Comparison of ENCODE assay signal across 26 cellular contexts in genomic region chr7:151836191-151836926, GRCh38. TPM values are rescaled to one million over a fixed set of nuclear protein-coding genes. Genes with fewer than 3 reads are reported as not detected.
DNase-seq lines count a peak whose midpoint lies in the region; ATAC-seq, FAIRE-seq and TF ChIP-seq lines count a peak whose summit lies in the region.
"Had no signal": no experiment of that assay in that cellular context is flagged by ENCODE, and none has a peak within 500 bp of the region (broad histone marks: within the 10 kb centered on the region; RNA-seq: fewer than 3 reads in every experiment).

No MANE protein-coding gene starts in this region.

- ATAC-seq in T-helper 17 cell (no peak), HepG2 (no peak)
- ATAC-seq: A549, Panc1 had no signal

- TF ChIP-seq POLR2A in HepG2 (IDR thresholded peaks at IDR 0.05; ENCODE audit: insufficient read depth in 1 of 2, low read depth in 2 of 2, low read length in 2 of 2), result no peak

- no peak overlapping the region for H3K4me3 Mint-ChIP-seq in T-helper 17 cell
- H3K4me3 Mint-ChIP-seq in activated naive CD4-positive, alpha-beta T cell treated with anti-CD3 and anti-CD28 coated beads for 36 hours, result no peak overlapping the region

- no peak for TF ChIP-seq EP300 in HepG2 (IDR thresholded peaks at IDR 0.05; ENCODE audit: low read depth in 2 of 2, low read length in 2 of 2)
- no peak for TF ChIP-seq EP300 in HepG2 (CRISPR knock-in tag; IDR thresholded peaks at IDR 0.05; ENCODE audit: borderline replicate concordance)

- no peak for DNase-seq in T-helper 17 cell
- DNase-seq in kidney, result peak; percentile 34
- DNase-seq in posterior vena cava (ENCODE audit: low spot score), result peak; percentile 67
- no peak for DNase-seq in activated naive CD4-positive, alpha-beta T cell treated with anti-CD3 and anti-CD28 coated beads for 36 hours
- DNase-seq in activated naive CD4-positive, alpha-beta T cell treated with anti-CD3 and anti-CD28 coated beads, Interleukin-2, amount 50 U/mL, for 16 hours, result no peak
- no peak for DNase-seq in effector memory CD4-positive, alpha-beta T cell
- no peak for DNase-seq in HepG2 (ENCODE audit: low spot score)
- DNase-seq: C1 segment of cervical spinal cord; Calu3; CD8-positive, alpha-beta memory T cell; DMS153; GM23248; NCI-H1105; NCI-H146; NCI-H2029 treated with DMSO at 0.1 percent for 48 hours; NCI-H226; NCI-H510A treated with DMSO at 0.1 percent for 48 hours; NCI-H774; NK-92 treated with Interleukin-12 subunit alpha and Interleukin-12 subunit beta, amount 100 ng/mL, for 24 hours; SJCRH30 had no signal

- intact Hi-C loops in kidney (cut with DNase I), result no loop called here
- intact Hi-C loops in posterior vena cava (cut with DNase I), result no loop called here
- intact Hi-C loops in activated naive CD4-positive, alpha-beta T cell treated with anti-CD3 and anti-CD28 coated beads for 36 hours (cut with micrococcal nuclease), result no loop called here
- intact Hi-C loops in HepG2 (cut with micrococcal nuclease; ENCODE audit: unreplicated experiment), result no loop called here

- H3K27me3 ChIP-seq in BLaER1 treated with 17β-estradiol and CSF1 and Interleukin-3, amounts not matched to agents 10 nM and 100 nM, result no peaks in the 10 kb centered on the region
- no peaks in the 10 kb centered on the region for H3K27me3 ChIP-seq in effector memory CD4-positive, alpha-beta T cell (replicated peaks; ENCODE audit: control insufficient read depth, insufficient read depth, low read length, poor library complexity, severe bottlenecking)
- H3K27me3 ChIP-seq in HepG2 (ENCODE audit: control insufficient read depth in 1 of 2, insufficient read depth in 2 of 2, low read length in 2 of 2), result peaks cover 2 to 30% of the 10 kb centered on the region in 2 experiments; a peak in 3 of 5 replicates
- H3K27me3 ChIP-seq: SJCRH30 had no signal

- peak overlapping the region in 5 of 11 experiments; percentile 5 to 85 (median 23); a peak in 9 of 22 replicates for H3K27ac ChIP-seq in BLaER1 treated with 17β-estradiol and CSF1 and Interleukin-3, amounts not matched to agents 10 nM and 100 nM
- no peak overlapping the region for H3K27ac ChIP-seq in kidney (ENCODE audit: low read depth in 2 of 2, low read length in 2 of 2)
- H3K27ac ChIP-seq in effector memory CD4-positive, alpha-beta T cell (ENCODE audit: insufficient read depth, low read length, poor library complexity, severe bottlenecking), result no peak overlapping the region
- H3K27ac ChIP-seq in HepG2 (ENCODE audit: extremely low read length, insufficient read depth, low read length), result no peak overlapping the region
- H3K27ac ChIP-seq: A549, GM23248, KMS-11, SJCRH30 had no signal

- peak overlapping the region in 8 of 11 experiments; percentile 40 to 76 (median 69); a peak in 8 of 22 replicates for H3K9ac ChIP-seq in BLaER1 treated with 17β-estradiol and CSF1 and Interleukin-3, amounts not matched to agents 10 nM and 100 nM
- H3K9ac ChIP-seq in kidney (ENCODE audit: low read length in 2 of 2), result no peak overlapping the region
- no peak overlapping the region for H3K9ac ChIP-seq in HepG2 (ENCODE audit: insufficient read depth, low read depth, low read length)
- H3K9ac ChIP-seq: GM23248, KMS-11 had no signal

- no peak overlapping the region for H3K4me3 ChIP-seq in BLaER1 treated with 17β-estradiol and CSF1 and Interleukin-3, amounts not matched to agents 10 nM and 100 nM
- H3K4me3 ChIP-seq in kidney (ENCODE audit: low read length in 2 of 2) (no peak overlapping the region), HepG2 (replicated peaks in 1 of 3; ENCODE audit: insufficient read depth in 1 of 3, low read depth in 2 of 3, low read length in 3 of 3) (no peak overlapping the region)
- H3K4me3 ChIP-seq in effector memory CD4-positive, alpha-beta T cell (ENCODE audit: insufficient read depth, low read depth, low read length, poor library complexity, severe bottlenecking), result no peak overlapping the region
- H3K4me3 ChIP-seq: A549, GM23248, HAP-1, SJCRH30 had no signal

- peaks cover 0 to 5% (median 0%) of the 10 kb centered on the region in 11 experiments; a peak in 1 of 22 replicates for H4K20me1 ChIP-seq in BLaER1 treated with 17β-estradiol and CSF1 and Interleukin-3, amounts not matched to agents 10 nM and 100 nM
- no peaks in the 10 kb centered on the region for H4K20me1 ChIP-seq in HepG2 (ENCODE audit: insufficient read depth, low read length)

- H3K4me1 ChIP-seq in BLaER1 treated with 17β-estradiol and CSF1 and Interleukin-3, amounts not matched to agents 10 nM and 100 nM, result peaks cover 50 to 60% (median 54%) of the 10 kb centered on the region in 10 experiments
- H3K4me1 ChIP-seq in kidney (ENCODE audit: control insufficient read depth in 1 of 2, insufficient read depth in 1 of 2, low read depth in 1 of 2, low read length in 2 of 2) (peaks cover 0 to 3% of the 10 kb centered on the region in 2 donors), HepG2 (ENCODE audit: insufficient read depth, low read length) (no peaks in the 10 kb centered on the region)
- peaks cover 17% of the 10 kb centered on the region for H3K4me1 ChIP-seq in effector memory CD4-positive, alpha-beta T cell (ENCODE audit: control insufficient read depth, insufficient read depth, low read length, poor library complexity, severe bottlenecking)
- H3K4me1 ChIP-seq: A549, HAP-1 had no signal

- no TSS peak for BruUV-seq in HepG2 (replicated peaks; lab: Mats Ljungman, UMichigan)

- H3K4me2 ChIP-seq in BLaER1 treated with 17β-estradiol and CSF1 and Interleukin-3, amounts not matched to agents 10 nM and 100 nM, result peak overlapping the region; percentile 88 to 98 (median 96); a peak in 16 of 22 replicates
- no peak overlapping the region for H3K4me2 ChIP-seq in HepG2 (ENCODE audit: low read depth, low read length)
- H3K4me2 ChIP-seq: A549, KMS-11 had no signal

- no peak for FAIRE-seq in kidney (lab: Jason Lieb, UNC)
- FAIRE-seq in HepG2 (lab: Jason Lieb, UNC), result no peak
- FAIRE-seq: A549, GM12891 had no signal

- no peaks in the 10 kb centered on the region for H3K9me3 ChIP-seq in BLaER1 treated with 17β-estradiol and CSF1 and Interleukin-3, amounts not matched to agents 10 nM and 100 nM (replicated peaks in 1 of 11)
- H3K9me3 ChIP-seq in T-helper 17 cell (ENCODE audit: control insufficient read depth, low read length, poor library complexity, severe bottlenecking), result no peaks in the 10 kb centered on the region
- no peaks in the 10 kb centered on the region for H3K9me3 ChIP-seq in kidney (ENCODE audit: control insufficient read depth in 1 of 2, low read length in 2 of 2)
- H3K9me3 ChIP-seq in effector memory CD4-positive, alpha-beta T cell (ENCODE audit: control insufficient read depth, low read length), result no peaks in the 10 kb centered on the region
- H3K9me3 ChIP-seq in HepG2 (ENCODE audit: low read length), result no peaks in the 10 kb centered on the region
- H3K9me3 ChIP-seq: A549, HAP-1, SJCRH30 had no signal

- no peak overlapping the region for H2AFZ ChIP-seq in HepG2 (ENCODE audit: low read length)
- H2AFZ ChIP-seq: GM23248 had no signal

- H3K4me1 Mint-ChIP-seq in T-helper 17 cell, result peaks cover 28% of the 10 kb centered on the region
- peaks cover 29% of the 10 kb centered on the region for H3K4me1 Mint-ChIP-seq in activated naive CD4-positive, alpha-beta T cell treated with anti-CD3 and anti-CD28 coated beads for 36 hours (ENCODE audit: low read depth)

- POLR2A ChIA-PET in HepG2 (lab: Yijun Ruan, JAX), result no interaction called here

- peak overlapping the region; percentile 69 for H3K27ac Mint-ChIP-seq in T-helper 17 cell
- no peak overlapping the region for H3K27ac Mint-ChIP-seq in activated naive CD4-positive, alpha-beta T cell treated with anti-CD3 and anti-CD28 coated beads for 36 hours

- TF ChIP-seq RAD21 in HepG2 (CRISPR knock-in tag; IDR thresholded peaks at IDR 0.05), result no peak

- CTCF ChIA-PET in activated naive CD4-positive, alpha-beta T cell treated with anti-CD3 and anti-CD28 coated beads for 36 hours (lab: Charles Lee), result interaction anchor here (1.6 kb wide), 1 partner anchor 11 kb away, joined by 3 read pairs; no protein-coding TSS in a partner anchor
- CTCF ChIA-PET in HepG2 (lab: Yijun Ruan, JAX; ENCODE audit: low intra/inter-chr PET ratio, low total read pairs), result no interaction called here

- no peaks in the 10 kb centered on the region for H3K27me3 Mint-ChIP-seq in T-helper 17 cell
- H3K27me3 Mint-ChIP-seq in activated naive CD4-positive, alpha-beta T cell treated with anti-CD3 and anti-CD28 coated beads for 36 hours (ENCODE audit: low read depth), result no peaks in the 10 kb centered on the region
- H3K27me3 Mint-ChIP-seq: CD8-positive, alpha-beta memory T cell had no signal

- in situ Hi-C loops in HepG2 (cut with HindIII; ENCODE audit: extremely low pct_ligation_motif_present, low pct_unique_long_range_greater_than_20kb), result no loop called here

- 35% methylated on average over 11 of the region's 16 CpGs for WGBS in HepG2 (ENCODE audit: low lambda C conversion rate)

- no peaks in the 10 kb centered on the region for H3K36me3 ChIP-seq in BLaER1 treated with 17β-estradiol and CSF1 and Interleukin-3, amounts not matched to agents 10 nM and 100 nM
- H3K36me3 ChIP-seq in kidney (ENCODE audit: control insufficient read depth in 1 of 2, insufficient read depth in 2 of 2, low read length in 2 of 2), result no peaks in the 10 kb centered on the region
- H3K36me3 ChIP-seq in effector memory CD4-positive, alpha-beta T cell (ENCODE audit: control insufficient read depth, insufficient read depth, low read length), result no peaks in the 10 kb centered on the region
- H3K36me3 ChIP-seq in HepG2 (replicated peaks in 1 of 2; ENCODE audit: control insufficient read depth in 1 of 2, insufficient read depth in 2 of 2, low read length in 2 of 2), result no peaks in the 10 kb centered on the region
- H3K36me3 ChIP-seq: HAP-1, SJCRH30 had no signal

- H3K79me2 ChIP-seq in HepG2 (ENCODE audit: insufficient read depth, low read length), result no peaks in the 10 kb centered on the region

- H3K36me3 Mint-ChIP-seq in T-helper 17 cell (ENCODE audit: low read depth), result no peaks in the 10 kb centered on the region
- no peaks in the 10 kb centered on the region for H3K36me3 Mint-ChIP-seq in activated naive CD4-positive, alpha-beta T cell treated with anti-CD3 and anti-CD28 coated beads for 36 hours (ENCODE audit: low read depth)

- no peaks in the 10 kb centered on the region for H3K9me3 Mint-ChIP-seq in activated naive CD4-positive, alpha-beta T cell treated with anti-CD3 and anti-CD28 coated beads for 36 hours
- H3K9me3 Mint-ChIP-seq: CD8-positive, alpha-beta memory T cell had no signal

- TF ChIP-seq CTCF in kidney (IDR thresholded peaks at IDR 0.05; ENCODE audit: borderline replicate concordance, extremely low read depth, insufficient read depth) (no peak), HepG2 (CRISPR knock-in tag; IDR thresholded peaks at IDR 0.05) (no peak)

RNA-seq across cellular contexts. Expression of gene PRKAG2, which starts 40.6 kb away (rescaled TPM):
- 10 to 100 TPM; 41.3 to 51.8 TPM for total RNA-seq in T-helper 17 cell
- total RNA-seq in kidney, result 40.7 TPM
- polyA plus RNA-seq in kidney (ENCODE audit: insufficient read depth, low read depth, low replicate concordance), result 40.9 TPM
- 10 to 100 TPM; 91.8 to 94.2 TPM for total RNA-seq in posterior vena cava
- 10 to 100 TPM; 16.9 to 18.7 TPM for total RNA-seq in activated naive CD4-positive, alpha-beta T cell treated with anti-CD3 and anti-CD28 coated beads for 36 hours
- total RNA-seq in HepG2 (2016; rRNA removed; fragmentation: Illumina TruSeq; extraction: Trizol), result 1.1 and 1.3 TPM in 2 replicates
- 1.3 and 1.8 TPM in 2 replicates for total RNA-seq in HepG2 (2016; cell fraction: cytosol; rRNA removed; fragmentation: Illumina TruSeq; extraction: Trizol; ENCODE audit: low read depth)
- total RNA-seq in HepG2 (2016; cell fraction: insoluble cytoplasmic fraction; rRNA removed; fragmentation: Illumina TruSeq; extraction: Trizol), result 1.2 and 1.3 TPM in 2 replicates
- 2.2 and 2.3 TPM in 2 replicates for total RNA-seq in HepG2 (2016; cell fraction: membrane; rRNA removed; fragmentation: Illumina TruSeq; extraction: Trizol)
- 0.78 TPM in 2 replicates for total RNA-seq in HepG2 (2016; cell fraction: nucleus; rRNA removed; fragmentation: Illumina TruSeq; extraction: Trizol)
- 0.85 and 0.90 TPM in 2 replicates for polyA plus RNA-seq in HepG2 (2011; rRNA removed)
- 0.47 and 0.62 TPM in 2 replicates for polyA plus RNA-seq in HepG2 (2011; cell fraction: cytosol; rRNA removed)
- polyA plus RNA-seq in HepG2 (2011; cell fraction: nucleus; rRNA removed), result 0.83 and 1.2 TPM in 2 replicates
- 0.30 and 0.45 TPM in 2 replicates for polyA plus RNA-seq in HepG2 (2012)
- polyA plus RNA-seq in HepG2 (2016; cell fraction: cytosol; fragmentation: Illumina TruSeq; extraction: Trizol; ENCODE audit: low read depth), result 2.1 and 2.9 TPM in 2 replicates
- polyA plus RNA-seq in HepG2 (2016; cell fraction: insoluble cytoplasmic fraction; fragmentation: Illumina TruSeq; extraction: Trizol; ENCODE audit: low read depth), result 1.7 and 2.3 TPM in 2 replicates
- polyA plus RNA-seq in HepG2 (2016; cell fraction: membrane; fragmentation: Illumina TruSeq; extraction: Trizol; ENCODE audit: low read depth), result 3.3 and 3.5 TPM in 2 replicates
- polyA plus RNA-seq in HepG2 (2016; cell fraction: nucleus; fragmentation: Illumina TruSeq; extraction: Trizol; ENCODE audit: insufficient read depth, low read depth), result 2.0 and 3.4 TPM in 2 replicates
- polyA minus RNA-seq in HepG2 (2011; rRNA and poly(A)+ RNA removed; ENCODE audit: low replicate concordance), result 0.20 and 0.87 TPM in 2 replicates
- polyA minus RNA-seq in HepG2 (2011; cell fraction: cytosol; rRNA and poly(A)+ RNA removed), result not detected in 2 replicates
- 0.75 and 0.77 TPM in 2 replicates for polyA minus RNA-seq in HepG2 (2011; cell fraction: nucleus; rRNA and poly(A)+ RNA removed)

Comparison
In these comparisons a context has a peak if more than half of its experiments do, and no peak if none do; other contexts are left out.
1. H3K9ac ChIP-seq: peak in BLaER1 treated with 17β-estradiol and CSF1 and Interleukin-3, amounts not matched to agents 10 nM and 100 nM (8 of 11); none in kidney (0 of 2) and HepG2 (single experiment).
2. DNase-seq: peak in kidney (single experiment) and posterior vena cava (single experiment); none in T-helper 17 cell (0 of 3), activated naive CD4-positive, alpha-beta T cell treated with anti-CD3 and anti-CD28 coated beads for 36 hours (single experiment), activated naive CD4-positive, alpha-beta T cell treated with anti-CD3 and anti-CD28 coated beads, Interleukin-2, amount 50 U/mL, for 16 hours (single experiment), effector memory CD4-positive, alpha-beta T cell (0 of 3) and HepG2 (single experiment).